2 cellular contexts compared by ENCODE assay signal in genomic region chr3:29643034-29643425, GRCh38.
TF ChIP-seq lines count a peak whose summit lies in the region.

No MANE protein-coding gene starts in this region.

TF ChIP-seq in GM23338, 12 proteins besides CTCF, POLR2A, EP300 and RAD21:
- no peak for TF ChIP-seq REST (IDR thresholded peaks at IDR 0.05; ENCODE audit: unreplicated experiment)
- no peak for TF ChIP-seq STAT1 (IDR thresholded peaks at IDR 0.05; ENCODE audit: unreplicated experiment)
- TF ChIP-seq JUNB (IDR thresholded peaks at IDR 0.05; ENCODE audit: unreplicated experiment), result no peak
- TF ChIP-seq CREB1 (CRISPR knock-in tag; IDR thresholded peaks at IDR 0.05; ENCODE audit: low read depth), result no peak
- no peak for TF ChIP-seq NANOG (IDR thresholded peaks at IDR 0.05; ENCODE audit: borderline replicate concordance)
- no peak for TF ChIP-seq POLR2AphosphoS5 (IDR thresholded peaks at IDR 0.05; ENCODE audit: low read depth)

TF ChIP-seq in WTC11, 78 proteins besides CTCF, POLR2A, EP300 and RAD21:
- TF ChIP-seq USF2 (CRISPR knock-in tag; IDR thresholded peaks at IDR 0.05) (no peak), ERG (CRISPR knock-in tag; IDR thresholded peaks at IDR 0.05) (no peak)
